In genomic region chr1:84358695-84359094, GRCh38 we compare ENCODE assay signal across 29 cellular contexts. TPM values are rescaled to one million over a fixed set of nuclear protein-coding genes. Genes with fewer than 3 reads are reported as not detected.
"Had no signal": no experiment of that assay in that cellular context is flagged by ENCODE, and none has a peak within 500 bp of the region (broad histone marks: within the 10 kb centered on the region; RNA-seq: fewer than 3 reads in every experiment).

No MANE protein-coding gene starts in this region.

- H3K27me3 ChIP-seq: stomach, suprapubic skin, testis, thyroid gland, tibial artery, tibial nerve, transverse colon, upper lobe of left lung, upper lobe of right lung, uterus, vagina had no signal

- H3K4me1 ChIP-seq: testis, upper lobe of left lung, upper lobe of right lung, uterus had no signal

- ATAC-seq: stimulated activated effector memory CD8-positive, alpha-beta T cell treated with anti-CD3 and anti-CD28 coated beads, Interleukin-12 subunit alpha, Interleukin-12 subunit beta, amount 100 ng/mL, for 72 hours; stimulated activated memory B cell treated with anti-CD40 and anti-IgM and Interleukin-4, amounts not matched to agents 10 μg/mL and 1 μg/mL and 100 μg/mL, for 72 hours; stimulated activated naive B cell treated with anti-CD40 and anti-IgM and Interleukin-4, amounts not matched to agents 10 μg/mL and 1 μg/mL and 100 μg/mL, for 72 hours; stimulated activated naive CD8-positive, alpha-beta T cell treated with anti-CD3 and anti-CD28 coated beads, Interleukin-15, amount 100 ng/mL, for 72 hours; stimulated activated naive CD8-positive, alpha-beta T cell treated with anti-CD3 and anti-CD28 coated beads, Interleukin-15, Interleukin-2, amounts not matched to agents 100 U/mL and 50 U/mL, for 24 hours; upper lobe of right lung had no signal

- H3K9me3 ChIP-seq: stomach, suprapubic skin, testis, thoracic aorta, thyroid gland, tibial artery, tibial nerve, transverse colon, upper lobe of left lung, upper lobe of right lung, uterus, vagina had no signal

- H3K27ac ChIP-seq: stomach, suprapubic skin, testis, thoracic aorta, thyroid gland, tibial artery, tibial nerve, transverse colon, upper lobe of left lung, upper lobe of right lung, uterus, vagina had no signal

- H3K36me3 ChIP-seq: stomach, suprapubic skin, thoracic aorta, thyroid gland, tibial artery, tibial nerve, transverse colon, upper lobe of left lung, upper lobe of right lung, uterus, vagina had no signal

- H3K4me3 ChIP-seq: stomach, suprapubic skin, testis, thoracic aorta, thyroid gland, tibial artery, tibial nerve, transverse colon, upper lobe of left lung, upper lobe of right lung, uterus, vagina had no signal

- FAIRE-seq: urothelium cell line had no signal

- DNase-seq: stimulated activated CD4-positive, alpha-beta T cell treated with anti-CD3 and anti-CD28 coated beads, Interleukin-2, amount 100 ng/mL, for 48 hours; stimulated activated CD4-positive, alpha-beta T cell treated with anti-CD3 and anti-CD28 coated beads, Interleukin-4, amount 100 ng/mL, for 1 hour; stimulated activated CD4-positive, alpha-beta T cell treated with anti-CD3 and anti-CD28 coated beads, Interleukin-4, amount 100 ng/mL, for 24 hours; stimulated activated CD4-positive, alpha-beta T cell treated with anti-CD3 and anti-CD28 coated beads, Interleukin-4, amount 100 ng/mL, for 4 hours; stimulated activated CD8-positive, alpha-beta memory T cell treated with anti-CD3 and anti-CD28 coated beads, Interleukin-4, amount 100 ng/mL, for 48 hours; stimulated activated naive B cell treated with anti-CD40 and anti-IgM and Interleukin-4, amounts not matched to agents 10 μg/mL and 1 μg/mL and 100 μg/mL, for 72 hours; stimulated activated naive CD4-positive, alpha-beta T cell; stimulated activated naive CD4-positive, alpha-beta T cell treated with Interleukin-2 at 50 U/mL for 16 hours; stimulated activated naive CD8-positive, alpha-beta T cell treated with anti-CD3 and anti-CD28 coated beads, Interleukin-15, amount 100 ng/mL, for 72 hours; stimulated activated naive CD8-positive, alpha-beta T cell treated with anti-CD3 and anti-CD28 coated beads, Interleukin-15, Interleukin-2, amounts not matched to agents 100 U/mL and 50 U/mL, for 24 hours; stomach; substantia nigra; testis; thyroid gland; tibial artery; transverse colon; trophoblast cell; upper lobe of left lung; upper lobe of right lung; uterus had no signal

RNA-seq across cellular contexts. Expression of gene DNASE2B, which starts 39.6 kb away (rescaled TPM):
- total RNA-seq: stomach, temporal lobe, thoracic aorta, tibial nerve, urinary bladder, uterus, vagina had no signal
- polyA plus RNA-seq: urinary bladder had no signal

RNA-seq across cellular contexts. Expression of gene SAMD13, which starts 57.2 kb away (rescaled TPM):
- total RNA-seq: vagina had no signal
